9 cellular contexts compared by ENCODE assay signal in the genomic region with DNA sequence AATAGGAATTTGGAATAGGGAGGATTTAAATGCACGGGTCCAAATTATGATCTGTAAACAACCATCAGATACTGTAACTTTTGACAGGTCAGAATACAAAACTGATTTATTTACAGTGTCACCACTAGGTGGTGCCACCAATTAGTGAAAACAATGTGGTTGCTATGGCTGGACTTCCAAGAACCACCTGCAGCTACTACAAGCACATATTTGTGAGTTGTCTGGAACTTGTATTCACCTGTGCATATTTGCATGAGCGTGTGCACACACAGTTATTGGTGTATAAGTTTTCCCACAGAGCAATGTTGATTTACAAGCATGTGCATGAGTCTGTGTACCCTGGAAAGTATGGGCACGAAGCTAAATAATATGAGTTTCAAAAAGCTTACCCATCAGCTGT. TPM values are rescaled to one million over a fixed set of nuclear protein-coding genes. Genes with fewer than 3 reads are reported as not detected.
DNase-seq lines count a peak whose midpoint lies in the region; ATAC-seq and TF ChIP-seq lines count a peak whose summit lies in the region.
"Had no signal": no experiment of that assay in that cellular context is flagged by ENCODE, and none has a peak within 500 bp of the region (broad histone marks: within the 10 kb centered on the region; RNA-seq: fewer than 3 reads in every experiment).

No MANE protein-coding gene starts in this region.

- H3K9me3 ChIP-seq in HAP-1 (no peaks in the 10 kb centered on the region), thyroid gland (no peaks in the 10 kb centered on the region)
- H3K9me3 ChIP-seq: BLaER1 treated with 17β-estradiol and CSF1 and Interleukin-3, amounts not matched to agents 10 nM and 100 nM had no signal

- no peaks in the 10 kb centered on the region for H3K36me3 ChIP-seq in HAP-1 (replicated peaks)
- no peaks in the 10 kb centered on the region for H3K36me3 ChIP-seq in thyroid gland
- H3K36me3 ChIP-seq: BLaER1 treated with 17β-estradiol and CSF1 and Interleukin-3, amounts not matched to agents 10 nM and 100 nM had no signal

- 34 to 36% methylated on average over 3 of the region's 3 CpGs for WGBS in thyroid gland, 2 donors

- no peak for TF ChIP-seq POLR2A in thyroid gland (IDR thresholded peaks at IDR 0.05)

- H3K27me3 ChIP-seq in HAP-1 (ENCODE audit: low read depth): peaks cover 16% of the 10 kb centered on the region
- H3K27me3 ChIP-seq in thyroid gland: no peaks in the 10 kb centered on the region
- H3K27me3 ChIP-seq: BLaER1 treated with 17β-estradiol and CSF1 and Interleukin-3, amounts not matched to agents 10 nM and 100 nM had no signal

- intact Hi-C loops in thyroid gland (cut with DNase I): loop anchor here (5.0 kb wide), 1 partner anchor 119 kb away; no protein-coding TSS in a partner anchor

- in situ Hi-C loops in HAP-1 (cut with MboI; ENCODE audit: low sequenced_read_pairs): loop anchor here (10.0 kb wide), 1 partner anchor 122 kb away; no protein-coding TSS in a partner anchor

- no peak overlapping the region for H3K4me3 ChIP-seq in HAP-1
- no peak overlapping the region for H3K4me3 ChIP-seq in thyroid gland (replicated peaks in 1 of 3)
- H3K4me3 ChIP-seq: BLaER1 treated with 17β-estradiol and CSF1 and Interleukin-3, amounts not matched to agents 10 nM and 100 nM had no signal

- peak; percentile 64 to 90 (median 82) for TF ChIP-seq CTCF in thyroid gland (IDR thresholded peaks at IDR 0.05)

- H3K4me1 ChIP-seq in HAP-1: peaks cover 10% of the 10 kb centered on the region
- H3K4me1 ChIP-seq in thyroid gland: peaks cover 37 to 39% of the 10 kb centered on the region in 2 donors

- DNase-seq in NCI-H1417 (lab: John Stamatoyannopoulos, UW): peak; percentile 33 to 74 (median 36)
- DNase-seq in NCI-H1417 treated with DMSO at 0.1 percent for 48 hours (lab: John Stamatoyannopoulos, UW): no peak
- peak; percentile 48 to 50 for DNase-seq in HAP-1 (ENCODE audit: low spot score in 2 of 2)
- peak; percentile 44 for DNase-seq in NCI-H748 treated with DMSO at 0.1 percent for 48 hours (lab: John Stamatoyannopoulos, UW)
- peak; percentile 43 for DNase-seq in amniotic stem cell (lab: John Stamatoyannopoulos, UW)
- peak; percentile 61 for DNase-seq in islet precursor cell
- DNase-seq in thyroid gland: peak; percentile 38 to 41

- ATAC-seq in GM19463 (IDR thresholded peaks at IDR 0.05; ENCODE audit: unreplicated experiment): no peak

- H3K27ac ChIP-seq in thyroid gland: no peak overlapping the region
- H3K27ac ChIP-seq: BLaER1 treated with 17β-estradiol and CSF1 and Interleukin-3, amounts not matched to agents 10 nM and 100 nM had no signal

RNA-seq across cellular contexts. Expression of a gene that starts 3.0 kb away (rescaled TPM):
- 10 to 100 TPM in 1 of 4 donors, 1 to 10 TPM in 2, under 1 TPM in 1; 0.81 to 11.8 (median 3.3) TPM for total RNA-seq in thyroid gland

RNA-seq across cellular contexts. Expression of a gene that starts 6.2 kb away (rescaled TPM):
- total RNA-seq in thyroid gland: 1 to 10 TPM; 2.1 to 8.1 (median 3.6) TPM

RNA-seq across cellular contexts. Expression of a gene that starts 32.8 kb away (rescaled TPM):
- total RNA-seq in thyroid gland: not detected

RNA-seq across cellular contexts. Expression of a gene that starts 54.9 kb away (rescaled TPM):
- total RNA-seq in thyroid gland: not detected
